In genomic region chr2:167293172-167293781, GRCh38 we compare ENCODE assay signal across 1 cellular context.
TF ChIP-seq lines count a peak whose summit lies in the region.

No MANE protein-coding gene starts in this region.

TF ChIP-seq in K562, 482 proteins besides CTCF, POLR2A, EP300 and RAD21 (continued from another document):
- TF ChIP-seq FOXK2 (conservative IDR thresholded peaks at IDR 0.05 in 1 of 2, IDR thresholded peaks at IDR 0.05 in 1 of 2; ENCODE audit: low read depth in 2 of 2) (no peak), ZC3H4 (CRISPR knock-in tag; IDR thresholded peaks at IDR 0.05; ENCODE audit: borderline replicate concordance) (no peak), CBFB (CRISPR knock-in tag; IDR thresholded peaks at IDR 0.05) (no peak)
- TF ChIP-seq, protein P1, sequence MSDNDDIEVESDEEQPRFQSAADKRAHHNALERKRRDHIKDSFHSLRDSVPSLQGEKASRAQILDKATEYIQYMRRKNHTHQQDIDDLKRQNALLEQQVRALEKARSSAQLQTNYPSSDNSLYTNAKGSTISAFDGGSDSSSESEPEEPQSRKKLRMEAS (CRISPR knock-in tag; IDR thresholded peaks at IDR 0.05): no peak
- TF ChIP-seq, protein P2, sequence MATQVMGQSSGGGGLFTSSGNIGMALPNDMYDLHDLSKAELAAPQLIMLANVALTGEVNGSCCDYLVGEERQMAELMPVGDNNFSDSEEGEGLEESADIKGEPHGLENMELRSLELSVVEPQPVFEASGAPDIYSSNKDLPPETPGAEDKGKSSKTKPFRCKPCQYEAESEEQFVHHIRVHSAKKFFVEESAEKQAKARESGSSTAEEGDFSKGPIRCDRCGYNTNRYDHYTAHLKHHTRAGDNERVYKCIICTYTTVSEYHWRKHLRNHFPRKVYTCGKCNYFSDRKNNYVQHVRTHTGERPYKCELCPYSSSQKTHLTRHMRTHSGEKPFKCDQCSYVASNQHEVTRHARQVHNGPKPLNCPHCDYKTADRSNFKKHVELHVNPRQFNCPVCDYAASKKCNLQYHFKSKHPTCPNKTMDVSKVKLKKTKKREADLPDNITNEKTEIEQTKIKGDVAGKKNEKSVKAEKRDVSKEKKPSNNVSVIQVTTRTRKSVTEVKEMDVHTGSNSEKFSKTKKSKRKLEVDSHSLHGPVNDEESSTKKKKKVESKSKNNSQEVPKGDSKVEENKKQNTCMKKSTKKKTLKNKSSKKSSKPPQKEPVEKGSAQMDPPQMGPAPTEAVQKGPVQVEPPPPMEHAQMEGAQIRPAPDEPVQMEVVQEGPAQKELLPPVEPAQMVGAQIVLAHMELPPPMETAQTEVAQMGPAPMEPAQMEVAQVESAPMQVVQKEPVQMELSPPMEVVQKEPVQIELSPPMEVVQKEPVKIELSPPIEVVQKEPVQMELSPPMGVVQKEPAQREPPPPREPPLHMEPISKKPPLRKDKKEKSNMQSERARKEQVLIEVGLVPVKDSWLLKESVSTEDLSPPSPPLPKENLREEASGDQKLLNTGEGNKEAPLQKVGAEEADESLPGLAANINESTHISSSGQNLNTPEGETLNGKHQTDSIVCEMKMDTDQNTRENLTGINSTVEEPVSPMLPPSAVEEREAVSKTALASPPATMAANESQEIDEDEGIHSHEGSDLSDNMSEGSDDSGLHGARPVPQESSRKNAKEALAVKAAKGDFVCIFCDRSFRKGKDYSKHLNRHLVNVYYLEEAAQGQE (CRISPR knock-in tag; IDR thresholded peaks at IDR 0.05; ENCODE audit: low read depth): no peak
